ENCODE assay signal across 1 cellular context in genomic region chr7:119197872-119198527, GRCh38.
TF ChIP-seq lines count a peak whose summit lies in the region.

No MANE protein-coding gene starts in this region.

TF ChIP-seq in SK-N-SH, 30 proteins besides CTCF, POLR2A, EP300 and RAD21 (continued from another document):
- no peak for TF ChIP-seq USF1 (IDR thresholded peaks at IDR 0.05; ENCODE audit: borderline replicate concordance, low read depth)
- no peak for TF ChIP-seq MEF2A (IDR thresholded peaks at IDR 0.05; ENCODE audit: borderline replicate concordance, low read depth)
